Comparison of ENCODE assay signal across 2 cellular contexts in genomic region chr19:16828990-16829821, GRCh38.
A peak's percentile ranks its signal among the peaks of the same experiment; 100 is the strongest.
TF ChIP-seq lines count a peak whose summit lies in the region.

SIN3B (plus strand) TSS chr19:16829398; CDS start chr19:16829421, 23 bp downstream.

TF ChIP-seq in HEK293, 187 proteins besides CTCF, POLR2A, EP300 and RAD21 (continued from another document and continues in another):
- TF ChIP-seq FEZF1 (tag by site-specific recombination; IDR thresholded peaks at IDR 0.05) (no peak), REPIN1 (tag by site-specific recombination; IDR thresholded peaks at IDR 0.05; ENCODE audit: low read depth) (no peak), ZBTB21 (tag by site-specific recombination; IDR thresholded peaks at IDR 0.05) (no peak), ZNF600 (tag by site-specific recombination; IDR thresholded peaks at IDR 0.05) (no peak), ZNF785 (tag by site-specific recombination; IDR thresholded peaks at IDR 0.05) (no peak), ZNF37A (tag by site-specific recombination; IDR thresholded peaks at IDR 0.05) (no peak), ZNF10 (tag by site-specific recombination; IDR thresholded peaks at IDR 0.05) (peak; percentile 44; the same call in 1 of the 2 replicates), ATF2 (tag by site-specific recombination; IDR thresholded peaks at IDR 0.05; ENCODE audit: low read depth) (no peak), ZNF529 (tag by site-specific recombination; IDR thresholded peaks at IDR 0.05; ENCODE audit: insufficient replicate concordance) (no peak), ZNF521 (tag by site-specific recombination; IDR thresholded peaks at IDR 0.05) (no peak), ZNF121 (tag by site-specific recombination; IDR thresholded peaks at IDR 0.05) (no peak), ZNF518A (tag by site-specific recombination; conservative IDR thresholded peaks at IDR 0.05; ENCODE audit: low read depth) (peak; percentile 34; the same call in 1 of the 2 replicates), GLI4 (tag by site-specific recombination; IDR thresholded peaks at IDR 0.05) (no peak), ZNF350 (tag by site-specific recombination; IDR thresholded peaks at IDR 0.05) (no peak), ZNF514 (tag by site-specific recombination; IDR thresholded peaks at IDR 0.05) (no peak), ZNF707 (tag by site-specific recombination; IDR thresholded peaks at IDR 0.05) (no peak), ZNF624 (tag by site-specific recombination; IDR thresholded peaks at IDR 0.05) (no peak), ZNF791 (tag by site-specific recombination; IDR thresholded peaks at IDR 0.05) (no peak), TSHZ1 (tag by site-specific recombination; IDR thresholded peaks at IDR 0.05; ENCODE audit: borderline replicate concordance) (no peak), EGR2 (tag by site-specific recombination; IDR thresholded peaks at IDR 0.05; ENCODE audit: low read depth) (peak; percentile 63; the same call in 1 of the 2 replicates), ZNF311 (tag by site-specific recombination; IDR thresholded peaks at IDR 0.05; ENCODE audit: borderline replicate concordance) (no peak), ZNF549 (tag by site-specific recombination; IDR thresholded peaks at IDR 0.05) (no peak)

TF ChIP-seq in GM12878, 131 proteins besides CTCF, POLR2A, EP300 and RAD21 (continued from another document and continues in another):
- no peak for TF ChIP-seq STAT3 (IDR thresholded peaks at IDR 0.05; ENCODE audit: low read depth, low read length)
- no peak for TF ChIP-seq BCL3 (IDR thresholded peaks at IDR 0.05; ENCODE audit: borderline replicate concordance, insufficient read depth, low read depth, low read length, poor library complexity, severe bottlenecking)
- no peak for TF ChIP-seq PML (IDR thresholded peaks at IDR 0.05; ENCODE audit: low read length)
- 0 out of 2 replicates have a peak, but pooled peaks have one; percentile 54 for TF ChIP-seq TARDBP (IDR thresholded peaks at IDR 0.05; ENCODE audit: borderline replicate concordance)
- TF ChIP-seq NR2C2 (IDR thresholded peaks at IDR 0.05; ENCODE audit: borderline replicate concordance, control insufficient read depth, insufficient read length, low read depth): no peak
- TF ChIP-seq SP1 (IDR thresholded peaks at IDR 0.05; ENCODE audit: low read depth, low read length): no peak
- TF ChIP-seq MEF2B (IDR thresholded peaks at IDR 0.05; ENCODE audit: partially characterized antibody, poor library complexity, severe bottlenecking): no peak
- no peak for TF ChIP-seq MXI1 (IDR thresholded peaks at IDR 0.05; ENCODE audit: low read depth, low read length)
- peak; percentile 79; the same call in 1 of the 2 replicates for TF ChIP-seq TAF1 (IDR thresholded peaks at IDR 0.05; ENCODE audit: borderline replicate concordance, low read depth, low read length)
- TF ChIP-seq CHD4 (IDR thresholded peaks at IDR 0.05): no peak
- TF ChIP-seq SUZ12 (IDR thresholded peaks at IDR 0.05; ENCODE audit: unreplicated experiment): no peak
- no peak for TF ChIP-seq MYB (IDR thresholded peaks at IDR 0.05; ENCODE audit: borderline replicate concordance, low read depth, low read length)
- TF ChIP-seq USF2 (IDR thresholded peaks at IDR 0.05; ENCODE audit: borderline replicate concordance, low read depth, low read length): no peak
- TF ChIP-seq CBFB (IDR thresholded peaks at IDR 0.05; ENCODE audit: low read depth): no peak
- peak; percentile 55 for TF ChIP-seq ZNF687 (IDR thresholded peaks at IDR 0.05)
- TF ChIP-seq MTA2 (IDR thresholded peaks at IDR 0.05; ENCODE audit: low read depth): no peak
- no peak for TF ChIP-seq WRNIP1 (IDR thresholded peaks at IDR 0.05; ENCODE audit: borderline replicate concordance, low read depth, low read length)
- peak; percentile 65; the same call in 1 of the 2 replicates for TF ChIP-seq SMARCA5 (IDR thresholded peaks at IDR 0.05)
- no peak for TF ChIP-seq ZNF592 (IDR thresholded peaks at IDR 0.05)
- no peak for TF ChIP-seq CEBPB (IDR thresholded peaks at IDR 0.05; ENCODE audit: borderline replicate concordance in 1 of 2, low read depth in 2 of 2, low read length in 2 of 2)
- no peak for TF ChIP-seq IKZF2 (IDR thresholded peaks at IDR 0.05)
- TF ChIP-seq JUND (IDR thresholded peaks at IDR 0.05; ENCODE audit: low read depth, low read length): no peak
- no peak for TF ChIP-seq BMI1 (IDR thresholded peaks at IDR 0.05; ENCODE audit: borderline replicate concordance)
- TF ChIP-seq POLR2AphosphoS5 (IDR thresholded peaks at IDR 0.05; ENCODE audit: low read length): peak; percentile 51; the same call in 1 of the 2 replicates
- peak; percentile 25; the same call in 1 of the 2 replicates for TF ChIP-seq CHD2 (IDR thresholded peaks at IDR 0.05; ENCODE audit: borderline replicate concordance, low read depth, low read length)
- no peak for TF ChIP-seq KAT2A (conservative IDR thresholded peaks at IDR 0.05; ENCODE audit: control insufficient read depth, low read depth, low read length)
- no peak for TF ChIP-seq HDGF (IDR thresholded peaks at IDR 0.05)
- TF ChIP-seq CEBPZ (IDR thresholded peaks at IDR 0.05; ENCODE audit: low read depth, low read length): no peak
- peak; percentile 47 for TF ChIP-seq PBX3 (IDR thresholded peaks at IDR 0.05; ENCODE audit: insufficient replicate concordance, low read depth, low read length)
- TF ChIP-seq TCF7 (IDR thresholded peaks at IDR 0.05; ENCODE audit: borderline replicate concordance): no peak
- TF ChIP-seq E2F8 (IDR thresholded peaks at IDR 0.05; ENCODE audit: low read depth, partially characterized antibody): no peak
